Comparison of ENCODE assay signal across 12 cellular contexts in the genomic region with DNA sequence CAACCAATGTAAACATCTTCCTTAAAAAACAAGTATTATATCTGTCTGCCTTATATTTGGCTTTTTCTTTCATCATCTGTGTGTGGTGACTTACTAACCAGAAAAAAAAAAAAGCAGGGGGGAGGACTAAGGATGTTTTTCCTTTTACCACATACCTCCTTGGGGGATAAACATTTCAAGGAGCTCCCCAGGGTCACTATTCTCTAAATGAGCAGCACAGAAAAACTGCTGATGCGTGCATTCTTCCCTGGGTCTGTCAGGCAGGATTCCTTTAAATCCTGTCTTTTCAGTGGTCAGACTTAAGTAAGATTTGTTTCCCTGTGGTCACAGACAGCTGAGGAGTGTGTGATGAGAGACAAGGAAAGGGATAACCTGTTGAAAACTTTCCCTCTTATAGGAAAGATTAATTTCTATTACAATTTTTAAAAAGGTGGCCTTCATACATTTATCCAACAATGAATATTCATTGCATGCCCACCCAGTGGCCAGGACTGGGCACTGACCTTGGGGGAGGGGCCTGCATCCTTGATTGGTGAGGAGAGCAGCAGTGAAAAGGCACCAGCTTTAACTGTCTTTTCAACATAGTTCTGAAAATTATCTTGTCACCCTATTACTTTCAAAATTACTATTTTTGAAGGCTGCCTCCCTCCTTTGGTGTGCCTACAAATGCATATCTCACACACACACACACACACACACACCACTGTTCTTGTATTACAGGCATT.
DNase-seq lines count a peak whose midpoint lies in the region; ATAC-seq and TF ChIP-seq lines count a peak whose summit lies in the region.
"Had no signal": no experiment of that assay in that cellular context is flagged by ENCODE, and none has a peak within 500 bp of the region (broad histone marks: within the 10 kb centered on the region; RNA-seq: fewer than 3 reads in every experiment).

No MANE protein-coding gene starts in this region.

- 15% methylated on average over 1 of the region's 1 CpG for WGBS in smooth muscle cell (ENCODE audit: low lambda C conversion rate)

- peaks cover 56% of the 10 kb centered on the region for H3K4me1 Mint-ChIP-seq in activated CD8-positive, alpha-beta T cell treated with anti-CD3 and anti-CD28 coated beads for 36 hours (ENCODE audit: low read depth)
- peaks cover 44% of the 10 kb centered on the region for H3K4me1 Mint-ChIP-seq in activated CD8-positive, alpha-beta T cell treated with anti-CD3 and anti-CD28 coated beads, Interleukin-2, amount 10 ng/mL, durations not matched to agents 7 days and 5 days (ENCODE audit: low read depth)

- H3K27me3 ChIP-seq in adipocyte (replicated peaks; ENCODE audit: control insufficient read depth, insufficient read depth, low read length) (no peaks in the 10 kb centered on the region), smooth muscle cell (ENCODE audit: low read depth) (no peaks in the 10 kb centered on the region)
- H3K27me3 ChIP-seq: body of pancreas, transverse colon had no signal

- H3K27ac ChIP-seq in smooth muscle cell (ENCODE audit: low read depth) = peak overlapping the region; percentile 42
- H3K27ac ChIP-seq: body of pancreas, transverse colon had no signal

- intact Hi-C loops in activated CD8-positive, alpha-beta T cell treated with anti-CD3 and anti-CD28 coated beads for 36 hours (cut with micrococcal nuclease) = no loop called here

- no peak for TF ChIP-seq CTCF in activated CD8-positive, alpha-beta T cell treated with anti-CD3 and anti-CD28 coated beads for 36 hours (IDR thresholded peaks at IDR 0.05)
- TF ChIP-seq CTCF in smooth muscle cell (IDR thresholded peaks at IDR 0.05; ENCODE audit: borderline replicate concordance, insufficient read depth, poor library complexity, severe bottlenecking) = no peak

- no peaks in the 10 kb centered on the region for H3K9me3 Mint-ChIP-seq in activated CD8-positive, alpha-beta T cell treated with anti-CD3 and anti-CD28 coated beads for 36 hours
- no peaks in the 10 kb centered on the region for H3K9me3 Mint-ChIP-seq in activated CD8-positive, alpha-beta T cell treated with anti-CD3 and anti-CD28 coated beads, Interleukin-2, amount 10 ng/mL, durations not matched to agents 7 days and 5 days (ENCODE audit: insufficient read depth)

- POLR2A ChIA-PET in activated CD8-positive, alpha-beta T cell treated with anti-CD3 and anti-CD28 coated beads for 36 hours (lab: Charles Lee) = interaction anchor here (1.0 kb wide), 1 partner anchor 124 kb away, joined by 3 read pairs; no protein-coding TSS in a partner anchor
- POLR2A ChIA-PET in activated CD8-positive, alpha-beta T cell treated with anti-CD3 and anti-CD28 coated beads, Interleukin-2, amount 10 ng/mL, durations not matched to agents 7 days and 5 days (lab: Charles Lee) = interaction anchor here (1.2 kb wide), 2 partner anchors 8 to 123 kb away, joined by 3 to 4 read pairs; a partner anchor contains a TSS

- peaks cover 15% of the 10 kb centered on the region for H3K4me1 ChIP-seq in adipocyte (ENCODE audit: control insufficient read depth, insufficient read depth, low read length)
- peaks cover 41% of the 10 kb centered on the region for H3K4me1 ChIP-seq in smooth muscle cell (ENCODE audit: low read depth)
- H3K4me1 ChIP-seq: body of pancreas, transverse colon had no signal

- H3K79me2 ChIP-seq in smooth muscle cell (ENCODE audit: low read depth) = peaks cover 24% of the 10 kb centered on the region

- no peak overlapping the region for H3K4me3 Mint-ChIP-seq in activated CD8-positive, alpha-beta T cell treated with anti-CD3 and anti-CD28 coated beads for 36 hours
- no peak overlapping the region for H3K4me3 Mint-ChIP-seq in activated CD8-positive, alpha-beta T cell treated with anti-CD3 and anti-CD28 coated beads, Interleukin-2, amount 10 ng/mL, durations not matched to agents 7 days and 5 days

- peak overlapping the region; percentile 36 for H3K4me2 ChIP-seq in smooth muscle cell

- H3K9me3 ChIP-seq in adipocyte (ENCODE audit: control insufficient read depth, low read length) (no peaks in the 10 kb centered on the region), smooth muscle cell (replicated peaks; ENCODE audit: low read depth) (no peaks in the 10 kb centered on the region)
- H3K9me3 ChIP-seq: body of pancreas, transverse colon had no signal

- DNase-seq in activated CD8-positive, alpha-beta T cell treated with anti-CD3 and anti-CD28 coated beads for 36 hours = no peak
- DNase-seq in activated CD8-positive, alpha-beta T cell treated with anti-CD3 and anti-CD28 coated beads, Interleukin-2, amount 10 ng/mL, durations not matched to agents 7 days and 5 days = no peak
- DNase-seq in adipocyte (ENCODE audit: low read depth) = peak; percentile 74
- peak; percentile 57 for DNase-seq in iPS DF 19.7 (ENCODE audit: low read depth, low spot score)
- no peak for DNase-seq in smooth muscle cell (lab: John Stamatoyannopoulos, UW; ENCODE audit: unreplicated experiment)
- DNase-seq in NCI-H1694 (lab: John Stamatoyannopoulos, UW) = no peak
- DNase-seq in activated CD8-positive, alpha-beta memory T cell treated with anti-CD3 and anti-CD28 coated beads, Interleukin-2, amount 50 U/mL, for 48 hours = no peak
- DNase-seq: 8988T; activated CD4-positive, alpha-beta T cell treated with anti-CD3 and anti-CD28 coated beads, Interleukin-2, amount 50 U/mL, for 4 hours; body of pancreas; transverse colon had no signal

- H3F3A ChIP-seq in smooth muscle cell (ENCODE audit: low read depth) = no peaks in the 10 kb centered on the region

- ATAC-seq in activated CD8-positive, alpha-beta T cell treated with anti-CD3 and anti-CD28 coated beads for 36 hours = peak; percentile 44
- ATAC-seq in activated CD8-positive, alpha-beta T cell treated with anti-CD3 and anti-CD28 coated beads, Interleukin-2, amount 10 ng/mL, durations not matched to agents 7 days and 5 days = no peak
- ATAC-seq in GM18520 (IDR thresholded peaks at IDR 0.05; ENCODE audit: unreplicated experiment) = no peak
- ATAC-seq: body of pancreas had no signal

- peaks cover 89% of the 10 kb centered on the region for H4K20me1 ChIP-seq in smooth muscle cell (ENCODE audit: low read depth)

- H3K4me3 ChIP-seq in adipocyte (ENCODE audit: low read length) = no peak overlapping the region
- no peak overlapping the region for H3K4me3 ChIP-seq in smooth muscle cell
- H3K4me3 ChIP-seq: body of pancreas, transverse colon had no signal

- no peaks in the 10 kb centered on the region for H3K36me3 ChIP-seq in adipocyte (ENCODE audit: control insufficient read depth, insufficient read depth, low read length, severe bottlenecking)
- no peaks in the 10 kb centered on the region for H3K36me3 ChIP-seq in smooth muscle cell (ENCODE audit: low read depth)
- H3K36me3 ChIP-seq: transverse colon had no signal

- H3K9ac ChIP-seq in adipocyte (ENCODE audit: low read length) (no peak overlapping the region), smooth muscle cell (ENCODE audit: low read depth) (no peak overlapping the region)

- peaks cover 5% of the 10 kb centered on the region for H3K36me3 Mint-ChIP-seq in activated CD8-positive, alpha-beta T cell treated with anti-CD3 and anti-CD28 coated beads for 36 hours (ENCODE audit: low read depth)
- peaks cover 40% of the 10 kb centered on the region for H3K36me3 Mint-ChIP-seq in activated CD8-positive, alpha-beta T cell treated with anti-CD3 and anti-CD28 coated beads, Interleukin-2, amount 10 ng/mL, durations not matched to agents 7 days and 5 days (ENCODE audit: low read depth)

- CTCF ChIA-PET in activated CD8-positive, alpha-beta T cell treated with anti-CD3 and anti-CD28 coated beads for 36 hours (lab: Charles Lee) = interaction anchor here (1.2 to 1.9 kb wide), 2 partner anchors 10 to 24 kb away, joined by 5 read pairs; no protein-coding TSS in a partner anchor
- CTCF ChIA-PET in activated CD8-positive, alpha-beta T cell treated with anti-CD3 and anti-CD28 coated beads, Interleukin-2, amount 10 ng/mL, durations not matched to agents 7 days and 5 days (lab: Charles Lee) = interaction anchor here (0.9 kb wide), 1 partner anchor 8 kb away, joined by 3 read pairs; no protein-coding TSS in a partner anchor

- H3K27me3 Mint-ChIP-seq in activated CD8-positive, alpha-beta T cell treated with anti-CD3 and anti-CD28 coated beads for 36 hours = no peaks in the 10 kb centered on the region
- H3K27me3 Mint-ChIP-seq in activated CD8-positive, alpha-beta T cell treated with anti-CD3 and anti-CD28 coated beads, Interleukin-2, amount 10 ng/mL, durations not matched to agents 7 days and 5 days (ENCODE audit: low read depth) = no peaks in the 10 kb centered on the region

- H3K27ac Mint-ChIP-seq in activated CD8-positive, alpha-beta T cell treated with anti-CD3 and anti-CD28 coated beads for 36 hours = no peak overlapping the region
- no peak overlapping the region for H3K27ac Mint-ChIP-seq in activated CD8-positive, alpha-beta T cell treated with anti-CD3 and anti-CD28 coated beads, Interleukin-2, amount 10 ng/mL, durations not matched to agents 7 days and 5 days

- no peak overlapping the region for H2AFZ ChIP-seq in smooth muscle cell (ENCODE audit: low read depth)

Comparison
In these comparisons a context has a peak if more than half of its experiments do, and no peak if none do; other contexts are left out.
1. DNase-seq: peak in adipocyte (single experiment) and iPS DF 19.7 (single experiment); none in activated CD8-positive, alpha-beta T cell treated with anti-CD3 and anti-CD28 coated beads for 36 hours (single experiment), activated CD8-positive, alpha-beta T cell treated with anti-CD3 and anti-CD28 coated beads, Interleukin-2, amount 10 ng/mL, durations not matched to agents 7 days and 5 days (single experiment), smooth muscle cell (single experiment), NCI-H1694 (single experiment) and activated CD8-positive, alpha-beta memory T cell treated with anti-CD3 and anti-CD28 coated beads, Interleukin-2, amount 50 U/mL, for 48 hours (single experiment).